In genomic region chr9:17699615-17700315, GRCh38 we compare ENCODE assay signal across 20 cellular contexts.
"Had no signal": no experiment of that assay in that cellular context is flagged by ENCODE, and none has a peak within 500 bp of the region (broad histone marks: within the 10 kb centered on the region; RNA-seq: fewer than 3 reads in every experiment).

No MANE protein-coding gene starts in this region.

- H3K4me3 Mint-ChIP-seq: activated CD8-positive, alpha-beta T cell treated with anti-CD3 and anti-CD28 coated beads, Interleukin-2, amount 10 ng/mL, durations not matched to agents 7 days and 5 days; activated naive CD4-positive, alpha-beta T cell treated with anti-CD3 and anti-CD28 coated beads, Interleukin-2, amount 50 U/mL, for 24 hours; T-helper 1 cell treated with Interleukin-12 subunit alpha and Interleukin-12 subunit beta and Interleukin-4 antibody, amounts not matched to agents 30 μg/mL and 1 μg/mL, for 36 hours; WTC11 had no signal

- H3K9me3 Mint-ChIP-seq: activated naive CD4-positive, alpha-beta T cell treated with anti-CD3 and anti-CD28 coated beads, Interleukin-2, amount 50 U/mL, for 24 hours had no signal

- H3K27ac ChIP-seq: breast epithelium had no signal

- H3K4me2 ChIP-seq: SK-N-SH had no signal

- H3K9ac ChIP-seq: SK-N-SH had no signal

- H3K27ac Mint-ChIP-seq: activated CD8-positive, alpha-beta T cell treated with anti-CD3 and anti-CD28 coated beads, Interleukin-2, amount 10 ng/mL, durations not matched to agents 7 days and 5 days; activated naive CD4-positive, alpha-beta T cell treated with anti-CD3 and anti-CD28 coated beads, Interleukin-2, amount 50 U/mL, for 24 hours; T-helper 1 cell treated with Interleukin-12 subunit alpha and Interleukin-12 subunit beta and Interleukin-4 antibody, amounts not matched to agents 30 μg/mL and 1 μg/mL, for 36 hours; WTC11 had no signal

- H3K36me3 Mint-ChIP-seq: activated naive CD4-positive, alpha-beta T cell treated with anti-CD3 and anti-CD28 coated beads, Interleukin-2, amount 50 U/mL, for 24 hours; WTC11 had no signal

- DNase-seq: activated CD4-positive, alpha-beta T cell treated with anti-CD3 and anti-CD28 coated beads for 48 hours; activated CD4-positive, alpha-beta T cell treated with anti-CD3 and anti-CD28 coated beads, Interleukin-2, amount 50 U/mL, for 4 hours; activated CD4-positive, CD25-positive, alpha-beta regulatory T cell treated with anti-CD3 and anti-CD28 coated beads, Interleukin-2, amount 50 U/mL, for 72 hours; activated CD8-positive, alpha-beta memory T cell treated with anti-CD3 and anti-CD28 coated beads, Interleukin-2, amount 50 U/mL, for 48 hours; activated CD8-positive, alpha-beta T cell treated with anti-CD3 and anti-CD28 coated beads, Interleukin-2, amount 10 ng/mL, durations not matched to agents 7 days and 5 days; activated T-cell treated with anti-CD3 and anti-CD28 coated beads, Interleukin-2, amount 50 U/mL, for 1 hour; aorta; Karpas-422; NCI-H1105 treated with DMSO at 0.1 percent for 48 hours; NCI-H146; NCI-H187 treated with DMSO at 0.1 percent for 48 hours; NCI-H510A treated with DMSO at 0.1 percent for 48 hours; NCI-H748 treated with DMSO at 0.1 percent for 48 hours; SIG-M5; SK-N-SH; SW 1271 had no signal

- H3K4me1 ChIP-seq: breast epithelium had no signal

- H3K4me3 ChIP-seq: breast epithelium had no signal

- H3K4me1 Mint-ChIP-seq: activated naive CD4-positive, alpha-beta T cell treated with anti-CD3 and anti-CD28 coated beads, Interleukin-2, amount 50 U/mL, for 24 hours; WTC11 had no signal

- H3K27me3 Mint-ChIP-seq: activated naive CD4-positive, alpha-beta T cell treated with anti-CD3 and anti-CD28 coated beads, Interleukin-2, amount 50 U/mL, for 24 hours had no signal

- H3K27me3 ChIP-seq: breast epithelium had no signal

- H3K36me3 ChIP-seq: breast epithelium had no signal

- ATAC-seq: activated CD8-positive, alpha-beta T cell treated with anti-CD3 and anti-CD28 coated beads, Interleukin-2, amount 10 ng/mL, durations not matched to agents 7 days and 5 days; WTC11 had no signal

- H3K9me3 ChIP-seq: breast epithelium, SK-N-SH had no signal
